ENCODE assay signal across 30 cellular contexts in genomic region chr1:175895966-175896365, GRCh38.
"Had no signal": no experiment of that assay in that cellular context is flagged by ENCODE, and none has a peak within 500 bp of the region (broad histone marks: within the 10 kb centered on the region; RNA-seq: fewer than 3 reads in every experiment).

No MANE protein-coding gene starts in this region.

- H3K9me3 ChIP-seq: adrenal gland, ascending aorta, body of pancreas, breast epithelium had no signal

- H3K27ac ChIP-seq: adrenal gland, ascending aorta, body of pancreas, brain microvascular endothelial cell, breast epithelium, cardiac muscle cell had no signal

- H3K4me1 ChIP-seq: adrenal gland, ascending aorta, body of pancreas, breast epithelium had no signal

- H3K4me3 ChIP-seq: adrenal gland, ascending aorta, body of pancreas, breast epithelium, cardiac muscle cell had no signal

- H3K36me3 ChIP-seq: adrenal gland, ascending aorta, brain microvascular endothelial cell, breast epithelium, cardiac muscle cell had no signal

- DNase-seq: activated effector memory CD4-positive, alpha-beta T cell treated with anti-CD3 and anti-CD28 coated beads, Interleukin-2, amount 50 U/mL, for 16 hours; activated effector memory CD4-positive, alpha-beta T cell treated with Interleukin-2 at 50 U/mL for 16 hours; activated gamma-delta T cell; activated gamma-delta T cell treated with Interleukin-2 at 50 U/mL for 16 hours; activated naive CD4-positive, alpha-beta T cell; activated naive CD4-positive, alpha-beta T cell treated with anti-CD3 and anti-CD28 coated beads for 36 hours; activated naive CD4-positive, alpha-beta T cell treated with anti-CD3 and anti-CD28 coated beads, Interleukin-2, amount 10 ng/mL, durations not matched to agents 7 days and 5 days; activated naive CD4-positive, alpha-beta T cell treated with anti-CD3 and anti-CD28 coated beads, Interleukin-2, amount 50 U/mL, for 16 hours; activated naive CD4-positive, alpha-beta T cell treated with Interleukin-2 at 50 U/mL for 16 hours; activated naive CD8-positive, alpha-beta T cell treated with anti-CD3 and anti-CD28 coated beads for 36 hours; activated naive CD8-positive, alpha-beta T cell treated with anti-CD3 and anti-CD28 coated beads, Interleukin-2, amount 10 ng/mL, durations not matched to agents 7 days and 5 days; activated naive CD8-positive, alpha-beta T cell treated with anti-CD3 and anti-CD28 coated beads, Interleukin-2, amount 50 U/mL, for 24 hours; activated T-cell treated with anti-CD3 and anti-CD28 coated beads, Interleukin-2, amount 50 U/mL, for 1 hour; activated T-cell treated with anti-CD3 and anti-CD28 coated beads, Interleukin-2, amount 50 U/mL, for 24 hours; activated T-cell treated with anti-CD3 and anti-CD28 coated beads, Interleukin-2, amount 50 U/mL, for 4 hours; activated T-cell treated with anti-CD3 and anti-CD28 coated beads, Interleukin-2, amount 50 U/mL, for 48 hours; activated T-cell treated with anti-CD3 and anti-CD28 coated beads, Interleukin-2, amount 50 U/mL, for 72 hours; adrenal gland; amniotic stem cell; amygdala; anterior cingulate cortex; aorta; body of pancreas; brain microvascular endothelial cell; caudate nucleus; central memory CD4-positive, alpha-beta T cell; cerebellar nuclear complex had no signal

- H3K27me3 ChIP-seq: adrenal gland, ascending aorta, body of pancreas, brain microvascular endothelial cell, breast epithelium, cardiac muscle cell had no signal
